Comparison of ENCODE assay signal across 2 cellular contexts in genomic region chr19:13505761-13506549, GRCh38.
TF ChIP-seq lines count a peak whose summit lies in the region.

TSS of gene CACNA1A (minus strand) at chr19:13506479. CDS start at chr19:13506224, 255 bp downstream.

TF ChIP-seq in IMR-90, 13 proteins besides CTCF, POLR2A, EP300 and RAD21:
- TF ChIP-seq, protein P1, sequence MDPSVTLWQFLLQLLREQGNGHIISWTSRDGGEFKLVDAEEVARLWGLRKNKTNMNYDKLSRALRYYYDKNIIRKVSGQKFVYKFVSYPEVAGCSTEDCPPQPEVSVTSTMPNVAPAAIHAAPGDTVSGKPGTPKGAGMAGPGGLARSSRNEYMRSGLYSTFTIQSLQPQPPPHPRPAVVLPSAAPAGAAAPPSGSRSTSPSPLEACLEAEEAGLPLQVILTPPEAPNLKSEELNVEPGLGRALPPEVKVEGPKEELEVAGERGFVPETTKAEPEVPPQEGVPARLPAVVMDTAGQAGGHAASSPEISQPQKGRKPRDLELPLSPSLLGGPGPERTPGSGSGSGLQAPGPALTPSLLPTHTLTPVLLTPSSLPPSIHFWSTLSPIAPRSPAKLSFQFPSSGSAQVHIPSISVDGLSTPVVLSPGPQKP (IDR thresholded peaks at IDR 0.05; ENCODE audit: borderline replicate concordance, low read depth, low read length), result no peak
- no peak for TF ChIP-seq MAZ (IDR thresholded peaks at IDR 0.05; ENCODE audit: borderline replicate concordance, low read depth, low read length)
- no peak for TF ChIP-seq SMC3 (IDR thresholded peaks at IDR 0.05; ENCODE audit: low read depth, low read length)
- no peak for TF ChIP-seq BHLHE40 (IDR thresholded peaks at IDR 0.05; ENCODE audit: low read depth, low read length)
- TF ChIP-seq NFE2L2 (IDR thresholded peaks at IDR 0.05; ENCODE audit: low read depth, low read length), result no peak
- no peak for TF ChIP-seq MXI1 (IDR thresholded peaks at IDR 0.05; ENCODE audit: borderline replicate concordance, low read depth, low read length)
- TF ChIP-seq USF2 (IDR thresholded peaks at IDR 0.05; ENCODE audit: low read depth, low read length), result no peak
- no peak for TF ChIP-seq RFX5 (IDR thresholded peaks at IDR 0.05; ENCODE audit: low read depth, low read length)
- TF ChIP-seq CHD1 (IDR thresholded peaks at IDR 0.05; ENCODE audit: low read depth, low read length), result no peak
- TF ChIP-seq MAFK (IDR thresholded peaks at IDR 0.05; ENCODE audit: low read depth, low read length), result no peak
- TF ChIP-seq RCOR1 (IDR thresholded peaks at IDR 0.05; ENCODE audit: insufficient replicate concordance, low read length), result no peak
- TF ChIP-seq FOS (IDR thresholded peaks at IDR 0.05; ENCODE audit: low read depth, low read length), result no peak
- TF ChIP-seq CEBPB (IDR thresholded peaks at IDR 0.05; ENCODE audit: low read depth, low read length), result no peak

TF ChIP-seq in H1, 55 proteins besides CTCF, POLR2A, EP300 and RAD21:
- TF ChIP-seq, protein P2, sequence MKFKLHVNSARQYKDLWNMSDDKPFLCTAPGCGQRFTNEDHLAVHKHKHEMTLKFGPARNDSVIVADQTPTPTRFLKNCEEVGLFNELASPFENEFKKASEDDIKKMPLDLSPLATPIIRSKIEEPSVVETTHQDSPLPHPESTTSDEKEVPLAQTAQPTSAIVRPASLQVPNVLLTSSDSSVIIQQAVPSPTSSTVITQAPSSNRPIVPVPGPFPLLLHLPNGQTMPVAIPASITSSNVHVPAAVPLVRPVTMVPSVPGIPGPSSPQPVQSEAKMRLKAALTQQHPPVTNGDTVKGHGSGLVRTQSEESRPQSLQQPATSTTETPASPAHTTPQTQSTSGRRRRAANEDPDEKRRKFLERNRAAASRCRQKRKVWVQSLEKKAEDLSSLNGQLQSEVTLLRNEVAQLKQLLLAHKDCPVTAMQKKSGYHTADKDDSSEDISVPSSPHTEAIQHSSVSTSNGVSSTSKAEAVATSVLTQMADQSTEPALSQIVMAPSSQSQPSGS (IDR thresholded peaks at IDR 0.05; ENCODE audit: low read length), result no peak
- peak; percentile 57 for TF ChIP-seq KDM4A (IDR thresholded peaks at IDR 0.05; ENCODE audit: low read depth, low read length, severe bottlenecking)
- TF ChIP-seq YY1 (IDR thresholded peaks at IDR 0.05; ENCODE audit: low read depth, low read length), result 0 out of 2 replicates have a peak, but pooled peaks have one; percentile 36
- no peak for TF ChIP-seq HDAC2 (IDR thresholded peaks at IDR 0.05; ENCODE audit: borderline replicate concordance in 1 of 2, low read depth in 2 of 2, low read length in 2 of 2)
- no peak for TF ChIP-seq USF2 (IDR thresholded peaks at IDR 0.05; ENCODE audit: low read length)
- no peak for TF ChIP-seq NANOG (IDR thresholded peaks at IDR 0.05; ENCODE audit: insufficient read depth, low read depth, low read length, poor library complexity, severe bottlenecking)
- TF ChIP-seq SRF (IDR thresholded peaks at IDR 0.05; ENCODE audit: low read depth, low read length), result no peak
- peak; percentile 87 for TF ChIP-seq ASH2L (IDR thresholded peaks at IDR 0.05; ENCODE audit: low read length)
- TF ChIP-seq TAF7 (optimal IDR thresholded peaks at IDR 0.05; ENCODE audit: borderline replicate concordance, low read depth, low read length), result no peak
- no peak for TF ChIP-seq SP2 (IDR thresholded peaks at IDR 0.05; ENCODE audit: low read length)
- 0 out of 2 replicates have a peak, but pooled peaks have one; percentile 56 for TF ChIP-seq RBBP5 (IDR thresholded peaks at IDR 0.05; ENCODE audit: borderline replicate concordance, low read depth, low read length)
- no peak for TF ChIP-seq SIN3A (conservative IDR thresholded peaks at IDR 0.05 in 1 of 2, IDR thresholded peaks at IDR 0.05 in 1 of 2; ENCODE audit: low read depth in 1 of 2, low read length in 2 of 2)
- TF ChIP-seq PHF8 (conservative IDR thresholded peaks at IDR 0.05; ENCODE audit: low read depth, low read length), result peak; percentile 44; the same call in 1 of the 2 replicates
- no peak for TF ChIP-seq TAF1 (IDR thresholded peaks at IDR 0.05; ENCODE audit: low read depth, low read length)
- TF ChIP-seq KDM5A (IDR thresholded peaks at IDR 0.05; ENCODE audit: low read length), result no peak
- no peak for TF ChIP-seq KDM1A (IDR thresholded peaks at IDR 0.05; ENCODE audit: borderline replicate concordance, low read length)
TF ChIP-seq in H1: peak in this region for 5.
